13 cellular contexts compared by ENCODE assay signal in genomic region chr1:96473791-96474452, GRCh38.
A peak's percentile ranks its signal among the peaks of the same experiment; 100 is the strongest.
DNase-seq lines count a peak whose midpoint lies in the region; ATAC-seq, FAIRE-seq and TF ChIP-seq lines count a peak whose summit lies in the region.
"Had no signal": no experiment of that assay in that cellular context is flagged by ENCODE, and none has a peak within 500 bp of the region (broad histone marks: within the 10 kb centered on the region; RNA-seq: fewer than 3 reads in every experiment).

No MANE protein-coding gene starts in this region.

- FAIRE-seq in frontal cortex (lab: Jason Lieb, UNC): no peak

- no peaks in the 10 kb centered on the region for H3K79me2 ChIP-seq in PC-9 (ENCODE audit: low read depth)

- BruUV-seq in PC-9 (replicated peaks; lab: Mats Ljungman, UMichigan): no TSS peak

- TF ChIP-seq CTCF in PC-9 (conservative IDR thresholded peaks at IDR 0.05) (no peak), osteocyte (IDR thresholded peaks at IDR 0.05) (no peak), esophagus muscularis mucosa (IDR thresholded peaks at IDR 0.05) (no peak)

- no peak for TF ChIP-seq POLR2A in esophagus muscularis mucosa (IDR thresholded peaks at IDR 0.05; ENCODE audit: low read depth)

- H3K4me1 Mint-ChIP-seq in osteocyte (ENCODE audit: unreplicated experiment): peaks cover 30% of the 10 kb centered on the region
- H3K4me1 Mint-ChIP-seq: activated B cell treated with CpG ODN at 0.5 μM for 24 hours; stimulated activated naive CD8-positive, alpha-beta T cell treated with anti-CD3 and anti-CD28 coated beads, Interleukin-15, amount 100 ng/mL, for 72 hours had no signal

- WGBS in esophagus muscularis mucosa: 77% methylated on average over 9 of the region's 9 CpGs

- POLR2A ChIA-PET in PC-9 (lab: Charles Lee; ENCODE audit: unreplicated experiment): no interaction called here

- H3K4me3 Mint-ChIP-seq in osteocyte (ENCODE audit: unreplicated experiment): peak overlapping the region; percentile 15
- H3K4me3 Mint-ChIP-seq: activated B cell treated with CpG ODN at 0.5 μM for 24 hours; stimulated activated naive CD8-positive, alpha-beta T cell treated with anti-CD3 and anti-CD28 coated beads, Interleukin-15, amount 100 ng/mL, for 72 hours had no signal

- no peaks in the 10 kb centered on the region for H3K36me3 ChIP-seq in PC-9 (ENCODE audit: low read depth)
- H3K36me3 ChIP-seq in esophagus muscularis mucosa: no peaks in the 10 kb centered on the region
- H3K36me3 ChIP-seq: SJCRH30 had no signal

- no peaks in the 10 kb centered on the region for H3F3A ChIP-seq in PC-9 (ENCODE audit: insufficient read depth, low read depth)

- no peaks in the 10 kb centered on the region for H3K9me3 Mint-ChIP-seq in osteocyte (ENCODE audit: unreplicated experiment)

- no peak overlapping the region for H3K27ac ChIP-seq in PC-9
- H3K27ac ChIP-seq in esophagus muscularis mucosa (replicated peaks in 1 of 4): no peak overlapping the region
- H3K27ac ChIP-seq: C4-2B, SJCRH30 had no signal

- peak; percentile 59 for ATAC-seq in esophagus mucosa
- ATAC-seq: stimulated activated naive CD8-positive, alpha-beta T cell treated with anti-CD3 and anti-CD28 coated beads, Interleukin-15, amount 100 ng/mL, for 72 hours had no signal

- H3K9me3 ChIP-seq in PC-9 (ENCODE audit: insufficient read depth, low read depth) (no peaks in the 10 kb centered on the region), esophagus muscularis mucosa (no peaks in the 10 kb centered on the region)
- H3K9me3 ChIP-seq: SJCRH30 had no signal

- H3K27me3 ChIP-seq in PC-9 (ENCODE audit: insufficient read depth, low read depth) (no peaks in the 10 kb centered on the region), esophagus muscularis mucosa (no peaks in the 10 kb centered on the region)

- no peak overlapping the region for H2AFZ ChIP-seq in PC-9

- CTCF ChIA-PET in PC-9 (lab: Charles Lee): no interaction called here

- H3K4me1 ChIP-seq in PC-9 (replicated peaks; ENCODE audit: insufficient read depth): no peaks in the 10 kb centered on the region
- no peaks in the 10 kb centered on the region for H3K4me1 ChIP-seq in esophagus muscularis mucosa
- H3K4me1 ChIP-seq: SJCRH30 had no signal

- peak overlapping the region; percentile 59 for H3K27ac Mint-ChIP-seq in osteocyte (ENCODE audit: unreplicated experiment)
- H3K27ac Mint-ChIP-seq: activated B cell treated with CpG ODN at 0.5 μM for 24 hours; stimulated activated naive CD8-positive, alpha-beta T cell treated with anti-CD3 and anti-CD28 coated beads, Interleukin-15, amount 100 ng/mL, for 72 hours had no signal

- H3K4me3 ChIP-seq in PC-9 (no peak overlapping the region), esophagus muscularis mucosa (no peak overlapping the region)
- H3K4me3 ChIP-seq: SJCRH30 had no signal

- H3K4me2 ChIP-seq in PC-9: no peak overlapping the region

- H3K9me2 ChIP-seq in PC-9 (ENCODE audit: insufficient read depth): no peaks in the 10 kb centered on the region

- in situ Hi-C loops in KBM-7 (cut with MboI; ENCODE audit: low pct_unique_long_range_greater_than_20kb, low sequenced_read_pairs): no loop called here

- intact Hi-C loops in PC-9 (cut with micrococcal nuclease; ENCODE audit: unreplicated experiment) (no loop called here), esophagus muscularis mucosa (cut with DNase I) (no loop called here)

- no peaks in the 10 kb centered on the region for H3K27me3 Mint-ChIP-seq in osteocyte (ENCODE audit: unreplicated experiment)
- H3K27me3 Mint-ChIP-seq: activated B cell treated with CpG ODN at 0.5 μM for 24 hours; stimulated activated naive CD8-positive, alpha-beta T cell treated with anti-CD3 and anti-CD28 coated beads, Interleukin-15, amount 100 ng/mL, for 72 hours had no signal

- TF ChIP-seq EP300 in esophagus muscularis mucosa (IDR thresholded peaks at IDR 0.05): no peak

- DNase-seq in GM03348 (ENCODE audit: low spot score) (peak; percentile 13), PC-9 (peak; percentile 8 to 10), osteocyte (ENCODE audit: extremely low spot score, unreplicated experiment) (no peak), T-helper 9 cell (no peak), KBM-7 (no peak), esophagus muscularis mucosa (ENCODE audit: extremely low spot score) (no peak), frontal cortex (ENCODE audit: low spot score in 2 of 2) (no peak)
- DNase-seq: activated B cell treated with CpG ODN at 0.5 μM for 24 hours; effector CD8-positive, alpha-beta T cell; SJCRH30; stimulated activated naive CD8-positive, alpha-beta T cell treated with anti-CD3 and anti-CD28 coated beads, Interleukin-15, amount 100 ng/mL, for 72 hours had no signal

- no peaks in the 10 kb centered on the region for H3K36me3 Mint-ChIP-seq in osteocyte (ENCODE audit: unreplicated experiment)

- H4K20me1 ChIP-seq in PC-9 (ENCODE audit: insufficient read depth): no peaks in the 10 kb centered on the region

Comparison
In these comparisons a context has a peak if more than half of its experiments do, and no peak if none do; other contexts are left out.
1. DNase-seq: peak in GM03348 (single experiment) and PC-9 (2 of 2); none in osteocyte (single experiment), T-helper 9 cell (single experiment), KBM-7 (single experiment), esophagus muscularis mucosa (single experiment) and frontal cortex (0 of 2).